ENCODE assay signal across 5 cellular contexts in genomic region chr15:23378946-23379345, GRCh38. TPM values are rescaled to one million over a fixed set of nuclear protein-coding genes. Genes with fewer than 3 reads are reported as not detected.
"Had no signal": no experiment of that assay in that cellular context is flagged by ENCODE, and none has a peak within 500 bp of the region (broad histone marks: within the 10 kb centered on the region; RNA-seq: fewer than 3 reads in every experiment).

No MANE protein-coding gene starts in this region.

RNA-seq across cellular contexts. Expression of gene GOLGA8S, which starts 24.4 kb away (rescaled TPM):
- total RNA-seq: HT-29, HT1080, K562 had no signal

RNA-seq across cellular contexts. Expression of gene GOLGA6L26, which starts 45.0 kb away (rescaled TPM):
- total RNA-seq: HepG2, HT-29, HT1080, IMR-90, K562 had no signal
